In the genomic region with DNA sequence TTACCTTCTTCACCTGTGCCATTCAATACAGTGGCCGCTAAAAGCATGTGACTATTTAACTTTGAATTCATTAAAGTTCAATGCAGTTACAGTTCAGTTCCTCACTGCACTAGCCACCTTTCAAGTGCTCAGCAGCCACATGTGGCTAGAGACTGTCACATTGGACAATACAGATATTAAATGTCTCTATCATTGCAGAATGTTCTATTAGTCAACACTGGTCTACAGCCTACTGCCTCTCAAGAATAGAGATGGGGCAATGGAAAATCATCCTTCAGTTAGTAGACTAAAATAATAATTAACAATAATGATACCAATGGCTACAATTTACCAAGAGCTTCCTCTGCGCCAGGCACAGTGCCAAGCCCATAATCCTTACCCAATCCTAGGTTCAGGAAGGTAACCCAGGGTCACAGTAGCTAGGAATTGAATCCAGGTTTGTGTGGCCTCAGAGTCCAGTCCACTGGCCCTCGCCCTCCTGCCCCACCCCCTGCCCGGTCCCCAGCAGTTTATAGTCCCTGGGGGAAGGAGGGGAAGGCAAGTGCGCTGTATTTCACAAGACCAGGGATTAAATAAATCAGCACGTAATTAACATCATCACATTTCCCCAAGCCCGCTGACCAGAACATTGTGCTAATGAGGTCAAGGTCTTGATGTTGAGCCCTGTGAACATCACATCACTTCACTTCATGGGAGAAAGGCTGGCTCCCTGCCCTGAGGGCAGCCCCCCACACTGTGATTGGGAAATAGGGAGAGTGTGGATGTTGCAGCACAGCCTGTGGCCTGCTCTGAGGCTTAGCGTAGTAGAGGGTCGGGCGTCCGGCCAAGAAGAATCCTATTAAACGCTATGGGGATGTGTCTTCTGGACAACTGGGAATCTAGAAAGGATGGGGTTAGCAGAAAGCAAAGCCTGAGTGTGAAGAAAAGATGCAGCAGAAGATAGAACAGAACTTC, we compare ENCODE assay signal across 11 cellular contexts.
A peak's percentile ranks its signal among the peaks of the same experiment; 100 is the strongest.
DNase-seq lines count a peak whose midpoint lies in the region.
"Had no signal": no experiment of that assay in that cellular context is flagged by ENCODE, and none has a peak within 500 bp of the region (broad histone marks: within the 10 kb centered on the region; RNA-seq: fewer than 3 reads in every experiment).

No MANE protein-coding gene starts in this region.

- intact Hi-C loops in dendritic cell treated with granulocyte-macrophage colony-stimulating factor and Interleukin-4, amounts not matched to agents 40 ng/mL and 50 ng/mL, for 4 days (cut with micrococcal nuclease), result loop anchor here (5.0 kb wide), 1 partner anchor 35 kb away; no protein-coding TSS in a partner anchor
- intact Hi-C loops in posterior vena cava (cut with DNase I), result no loop called here

- peaks cover 27% of the 10 kb centered on the region for H3K27me3 Mint-ChIP-seq in dendritic cell treated with granulocyte-macrophage colony-stimulating factor and Interleukin-4, amounts not matched to agents 40 ng/mL and 50 ng/mL, for 4 days

- no peak overlapping the region for H3K9ac ChIP-seq in BLaER1 treated with 17β-estradiol and CSF1 and Interleukin-3, amounts not matched to agents 10 nM and 100 nM

- peak overlapping the region; percentile 55 for H3K27ac Mint-ChIP-seq in dendritic cell treated with granulocyte-macrophage colony-stimulating factor and Interleukin-4, amounts not matched to agents 40 ng/mL and 50 ng/mL, for 4 days

- peaks cover 19 to 40% (median 35%) of the 10 kb centered on the region in 10 experiments for H3K4me1 ChIP-seq in BLaER1 treated with 17β-estradiol and CSF1 and Interleukin-3, amounts not matched to agents 10 nM and 100 nM

- peaks cover 0 to 7% (median 0%) of the 10 kb centered on the region in 11 experiments; a peak in 1 of 22 replicates for H3K27me3 ChIP-seq in BLaER1 treated with 17β-estradiol and CSF1 and Interleukin-3, amounts not matched to agents 10 nM and 100 nM
- H3K27me3 ChIP-seq: heart right ventricle had no signal

- H3K4me2 ChIP-seq in BLaER1 treated with 17β-estradiol and CSF1 and Interleukin-3, amounts not matched to agents 10 nM and 100 nM, result peak overlapping the region in 7 of 11 experiments; percentile 1 to 58 (median 21); a peak in 9 of 22 replicates

- no peak overlapping the region for H3K4me3 ChIP-seq in BLaER1 treated with 17β-estradiol and CSF1 and Interleukin-3, amounts not matched to agents 10 nM and 100 nM
- H3K4me3 ChIP-seq: heart right ventricle had no signal

- H4K20me1 ChIP-seq in BLaER1 treated with 17β-estradiol and CSF1 and Interleukin-3, amounts not matched to agents 10 nM and 100 nM, result no peaks in the 10 kb centered on the region; a peak in 2 of 22 replicates

- H3K27ac ChIP-seq in BLaER1 treated with 17β-estradiol and CSF1 and Interleukin-3, amounts not matched to agents 10 nM and 100 nM, result no peak overlapping the region

- no peaks in the 10 kb centered on the region for H3K9me3 Mint-ChIP-seq in dendritic cell treated with granulocyte-macrophage colony-stimulating factor and Interleukin-4, amounts not matched to agents 40 ng/mL and 50 ng/mL, for 4 days
- H3K9me3 Mint-ChIP-seq: nephron had no signal

- no peaks in the 10 kb centered on the region for H3K36me3 ChIP-seq in BLaER1 treated with 17β-estradiol and CSF1 and Interleukin-3, amounts not matched to agents 10 nM and 100 nM
- H3K36me3 ChIP-seq: heart right ventricle had no signal

- H3K4me1 Mint-ChIP-seq in dendritic cell treated with granulocyte-macrophage colony-stimulating factor and Interleukin-4, amounts not matched to agents 40 ng/mL and 50 ng/mL, for 4 days (ENCODE audit: low read depth), result peaks cover 61% of the 10 kb centered on the region

- no peaks in the 10 kb centered on the region for H3K36me3 Mint-ChIP-seq in dendritic cell treated with granulocyte-macrophage colony-stimulating factor and Interleukin-4, amounts not matched to agents 40 ng/mL and 50 ng/mL, for 4 days (ENCODE audit: low read depth)

- H3K9me3 ChIP-seq in BLaER1 treated with 17β-estradiol and CSF1 and Interleukin-3, amounts not matched to agents 10 nM and 100 nM (replicated peaks in 1 of 11), result no peaks in the 10 kb centered on the region
- H3K9me3 ChIP-seq: heart right ventricle had no signal

- peak; percentile 36 for DNase-seq in M059J (ENCODE audit: low read depth)
- peak; percentile 87 for DNase-seq in posterior vena cava (ENCODE audit: low spot score)
- no peak for DNase-seq in iPS-NIHi11 (ENCODE audit: low spot score)
- no peak for DNase-seq in DMS79 (lab: John Stamatoyannopoulos, UW)
- DNase-seq in NCI-H2107 treated with DMSO at 0.1 percent for 48 hours (lab: John Stamatoyannopoulos, UW; ENCODE audit: unreplicated experiment), result no peak
- DNase-seq in effector CD4-positive, alpha-beta T cell, result no peak
- DNase-seq: heart right ventricle, NCI-H187 had no signal

- no peak overlapping the region for H3K4me3 Mint-ChIP-seq in dendritic cell treated with granulocyte-macrophage colony-stimulating factor and Interleukin-4, amounts not matched to agents 40 ng/mL and 50 ng/mL, for 4 days
- H3K4me3 Mint-ChIP-seq: nephron had no signal

Comparison
In these comparisons a context has a peak if more than half of its experiments do, and no peak if none do; other contexts are left out.
1. DNase-seq: peak in M059J (single experiment) and posterior vena cava (single experiment); none in iPS-NIHi11 (single experiment), DMS79 (single experiment), NCI-H2107 treated with DMSO at 0.1 percent for 48 hours (single experiment) and effector CD4-positive, alpha-beta T cell (single experiment).